In genomic region chr11:8685820-8686219, GRCh38 we compare ENCODE assay signal across 12 cellular contexts. TPM values are rescaled to one million over a fixed set of nuclear protein-coding genes. Genes with fewer than 3 reads are reported as not detected.
A peak's percentile ranks its signal among the peaks of the same experiment; 100 is the strongest.
DNase-seq lines count a peak whose midpoint lies in the region; TF ChIP-seq lines count a peak whose summit lies in the region.
"Had no signal": no experiment of that assay in that cellular context is flagged by ENCODE, and none has a peak within 500 bp of the region (broad histone marks: within the 10 kb centered on the region; RNA-seq: fewer than 3 reads in every experiment).

No MANE protein-coding gene starts in this region.

- H3K4me1 Mint-ChIP-seq in CD4-positive, alpha-beta memory T cell = peaks cover 38 to 84% (median 57%) of the 10 kb centered on the region in 4 donors
- H3K4me1 Mint-ChIP-seq in mesothelial cell of epicardium = peaks cover 49% of the 10 kb centered on the region

- H3K27ac ChIP-seq in CD4-positive, alpha-beta memory T cell (ENCODE audit: low read depth, low read length) = no peak overlapping the region
- no peak overlapping the region for H3K27ac ChIP-seq in HEK293 (ENCODE audit: extremely low read depth, low read depth, low read length)
- H3K27ac ChIP-seq in VCaP = peak overlapping the region; percentile 96
- H3K27ac ChIP-seq in colonic mucosa = no peak overlapping the region
- H3K27ac ChIP-seq: left ventricle myocardium inferior, pancreas had no signal

- H3K27me3 ChIP-seq in CD4-positive, alpha-beta memory T cell (ENCODE audit: insufficient read depth, low read length) = no peaks in the 10 kb centered on the region
- no peaks in the 10 kb centered on the region for H3K27me3 ChIP-seq in colonic mucosa
- H3K27me3 ChIP-seq: pancreas had no signal

- H3K27me3 Mint-ChIP-seq in CD4-positive, alpha-beta memory T cell = no peaks in the 10 kb centered on the region
- no peaks in the 10 kb centered on the region for H3K27me3 Mint-ChIP-seq in mesothelial cell of epicardium (ENCODE audit: low read depth)

- peaks cover 0 to 2% (median 0%) of the 10 kb centered on the region in 8 donors for H3K9me3 Mint-ChIP-seq in CD4-positive, alpha-beta memory T cell
- peaks cover 1% of the 10 kb centered on the region for H3K9me3 Mint-ChIP-seq in mesothelial cell of epicardium

- CTCF ChIA-PET in CD4-positive, alpha-beta memory T cell (lab: Charles Lee; ENCODE audit: partially characterized antibody) = no interaction called here
- CTCF ChIA-PET in HEK293 (lab: Yijun Ruan, JAX) = no interaction called here

- H3K27ac Mint-ChIP-seq in CD4-positive, alpha-beta memory T cell = peak overlapping the region in 6 of 7 donors; percentile 48 to 99 (median 98)
- no peak overlapping the region for H3K27ac Mint-ChIP-seq in mesothelial cell of epicardium

- no peak overlapping the region for H3K9ac ChIP-seq in colonic mucosa (ENCODE audit: low read depth in 2 of 2, low read length in 2 of 2)

- H3K4me1 ChIP-seq in CD4-positive, alpha-beta memory T cell (ENCODE audit: insufficient read depth, low read length) = peaks cover 50% of the 10 kb centered on the region
- no peaks in the 10 kb centered on the region for H3K4me1 ChIP-seq in HEK293 (ENCODE audit: control insufficient read depth, insufficient read depth, low read length)
- H3K4me1 ChIP-seq in colonic mucosa = peaks cover 20% of the 10 kb centered on the region

- no peaks in the 10 kb centered on the region for H3K9me3 ChIP-seq in CD4-positive, alpha-beta memory T cell (ENCODE audit: control insufficient read depth in 1 of 2, low read length in 2 of 2)
- H3K9me3 ChIP-seq in HEK293 (ENCODE audit: control insufficient read depth, insufficient read depth, low read depth, low read length) (no peaks in the 10 kb centered on the region), colonic mucosa (no peaks in the 10 kb centered on the region)
- H3K9me3 ChIP-seq: left ventricle myocardium inferior, pancreas had no signal

- H3K36me3 ChIP-seq in CD4-positive, alpha-beta memory T cell (ENCODE audit: insufficient read depth, low read length) = peaks cover 22% of the 10 kb centered on the region
- H3K36me3 ChIP-seq in HEK293 (ENCODE audit: control insufficient read depth in 2 of 2, insufficient read depth in 1 of 2, low read length in 2 of 2) = peaks cover 3 to 57% of the 10 kb centered on the region in 2 experiments
- peaks cover 12% of the 10 kb centered on the region for H3K36me3 ChIP-seq in colonic mucosa

- POLR2A ChIA-PET in CD4-positive, alpha-beta memory T cell (lab: Charles Lee; ENCODE audit: partially characterized antibody) = no interaction called here
- POLR2A ChIA-PET in HEK293 (lab: Yijun Ruan, JAX) = no interaction called here

- DNase-seq in CD4-positive, alpha-beta memory T cell = no peak
- DNase-seq in mesothelial cell of epicardium (ENCODE audit: low spot score in 2 of 2, unreplicated experiment in 2 of 2) (no peak), colonic mucosa (no peak), DMS79 (lab: John Stamatoyannopoulos, UW) (no peak), glomerular visceral epithelial cell (ENCODE audit: extremely low spot score) (no peak)
- DNase-seq: activated CD4-positive, CD25-positive, alpha-beta regulatory T cell; left ventricle myocardium inferior; NCI-H2171 treated with DMSO at 0.1 percent for 48 hours; pancreas; stimulated activated CD4-positive, alpha-beta T cell treated with anti-CD3 and anti-CD28 coated beads, Interleukin-2, amount 100 ng/mL, for 48 hours had no signal

- H3K36me3 Mint-ChIP-seq in CD4-positive, alpha-beta memory T cell = peaks cover 29 to 71% of the 10 kb centered on the region in 2 donors
- H3K36me3 Mint-ChIP-seq in mesothelial cell of epicardium = peaks cover 15% of the 10 kb centered on the region

- intact Hi-C loops in CD4-positive, alpha-beta memory T cell (cut with micrococcal nuclease) = loop anchor here (10.0 kb wide), 2 partner anchors 671 to 1161 kb away; no protein-coding TSS in a partner anchor
- intact Hi-C loops in colonic mucosa (cut with DNase I) = loop anchor here (5.0 kb wide), 1 partner anchor 126 kb away; a partner anchor contains a TSS

- peak overlapping the region in 3 of 8 donors; percentile 1 to 99 (median 25) for H3K4me3 Mint-ChIP-seq in CD4-positive, alpha-beta memory T cell
- peak overlapping the region; percentile 97 for H3K4me3 Mint-ChIP-seq in mesothelial cell of epicardium

- TF ChIP-seq CTCF in HEK293 (tag by site-specific recombination; IDR thresholded peaks at IDR 0.05) (no peak), VCaP (conservative IDR thresholded peaks at IDR 0.05) (no peak), mesothelial cell of epicardium (IDR thresholded peaks at IDR 0.05; ENCODE audit: unreplicated experiment) (no peak), colonic mucosa (IDR thresholded peaks at IDR 0.05) (no peak)

- no peak overlapping the region for H3K4me3 ChIP-seq in CD4-positive, alpha-beta memory T cell (ENCODE audit: low read length in 2 of 2)
- H3K4me3 ChIP-seq in HEK293 (ENCODE audit: low read depth, low read length) = no peak overlapping the region
- no peak overlapping the region for H3K4me3 ChIP-seq in colonic mucosa
- H3K4me3 ChIP-seq: left ventricle myocardium inferior, pancreas had no signal

TF ChIP-seq in HEK293, 187 proteins besides CTCF, POLR2A, EP300 and RAD21:
- TF ChIP-seq SCRT1 (tag by site-specific recombination; IDR thresholded peaks at IDR 0.05; ENCODE audit: borderline replicate concordance) = peak; percentile 59; the same call in 1 of the 2 replicates
- no peak for TF ChIP-seq ZBTB10 (tag by site-specific recombination; IDR thresholded peaks at IDR 0.05)
- TF ChIP-seq ZNF138 (tag by site-specific recombination; IDR thresholded peaks at IDR 0.05; ENCODE audit: borderline replicate concordance) = no peak
- TF ChIP-seq YY1 (tag by site-specific recombination; IDR thresholded peaks at IDR 0.05) = no peak
- TF ChIP-seq SCRT2 (tag by site-specific recombination; IDR thresholded peaks at IDR 0.05) = peak; percentile 77

RNA-seq across cellular contexts. Expression of gene RPL27A, which starts 3.2 kb away (rescaled TPM):
- 1,000 to 10,000 TPM; 1,456 to 1,504 TPM for total RNA-seq in CD4-positive, alpha-beta memory T cell
- polyA plus RNA-seq in CD4-positive, alpha-beta memory T cell = 1,000 to 10,000 TPM; 3,607 to 3,736 TPM
- total RNA-seq in mesothelial cell of epicardium (923 to 980 TPM (median 964 TPM) in 3 replicates), colonic mucosa (1,000 to 10,000 TPM in 1 of 2 donors, 100 to 1,000 TPM in 1; 701 to 1,045 TPM)

RNA-seq across cellular contexts. Expression of gene TRIM66, which starts 3.4 kb away (rescaled TPM):
- 10 to 100 TPM; 25.0 to 31.3 TPM for total RNA-seq in CD4-positive, alpha-beta memory T cell
- under 1 TPM in 1 of 2 donors, not detected in 1; 0.67 TPM for polyA plus RNA-seq in CD4-positive, alpha-beta memory T cell
- total RNA-seq in mesothelial cell of epicardium = 8.3 to 10.1 TPM (median 8.7 TPM) in 3 replicates
- 10 to 100 TPM in 1 of 2 donors, 1 to 10 TPM in 1; 5.9 to 10.6 TPM for total RNA-seq in colonic mucosa
